ENCODE assay signal across 9 cellular contexts in genomic region chr1:244963231-244963826, GRCh38.
DNase-seq lines count a peak whose midpoint lies in the region; ATAC-seq and TF ChIP-seq lines count a peak whose summit lies in the region.
"Had no signal": no experiment of that assay in that cellular context is flagged by ENCODE, and none has a peak within 500 bp of the region (broad histone marks: within the 10 kb centered on the region; RNA-seq: fewer than 3 reads in every experiment).

No MANE protein-coding gene starts in this region.

- no peak overlapping the region for H3K4me3 Mint-ChIP-seq in activated CD4-positive, alpha-beta T cell treated with anti-CD3 and anti-CD28 coated beads, Interleukin-2, amount 10 ng/mL, durations not matched to agents 24 days and 14 days
- peak overlapping the region; percentile 9 for H3K4me3 Mint-ChIP-seq in activated naive CD8-positive, alpha-beta T cell treated with anti-CD3 and anti-CD28 coated beads, Interleukin-2, amount 50 U/mL, for 24 hours
- peak overlapping the region; percentile 55 to 79 (median 74) for H3K4me3 Mint-ChIP-seq in immature natural killer cell
- H3K4me3 Mint-ChIP-seq: activated CD4-positive, alpha-beta memory T cell treated with anti-CD3 and anti-CD28 coated beads for 36 hours had no signal

- TF ChIP-seq CTCF in tibial artery (IDR thresholded peaks at IDR 0.05): no peak
- TF ChIP-seq CTCF in Peyer's patch (IDR thresholded peaks at IDR 0.05): no peak

- no peaks in the 10 kb centered on the region for H3K9me3 ChIP-seq in tibial artery
- H3K9me3 ChIP-seq in Peyer's patch: no peaks in the 10 kb centered on the region

- no peak for TF ChIP-seq POLR2A in Peyer's patch (IDR thresholded peaks at IDR 0.05)

- ATAC-seq in activated naive CD8-positive, alpha-beta T cell treated with anti-CD3 and anti-CD28 coated beads, Interleukin-2, amount 50 U/mL, for 24 hours: no peak
- no peak for ATAC-seq in HG02852 (IDR thresholded peaks at IDR 0.05; ENCODE audit: unreplicated experiment)

- H3K4me1 Mint-ChIP-seq in activated CD4-positive, alpha-beta T cell treated with anti-CD3 and anti-CD28 coated beads, Interleukin-2, amount 10 ng/mL, durations not matched to agents 24 days and 14 days: peaks cover 12% of the 10 kb centered on the region
- H3K4me1 Mint-ChIP-seq in activated naive CD8-positive, alpha-beta T cell treated with anti-CD3 and anti-CD28 coated beads, Interleukin-2, amount 50 U/mL, for 24 hours: peaks cover 15% of the 10 kb centered on the region
- H3K4me1 Mint-ChIP-seq in immature natural killer cell: peaks cover 21 to 29% of the 10 kb centered on the region in 2 donors

- no peaks in the 10 kb centered on the region for H3K27me3 ChIP-seq in tibial artery
- H3K27me3 ChIP-seq in Peyer's patch: no peaks in the 10 kb centered on the region

- H3K27ac ChIP-seq in tibial artery: peak overlapping the region; percentile 69 to 83
- peak overlapping the region in 2 of 4 donors; percentile 58 to 82 for H3K27ac ChIP-seq in Peyer's patch

- peaks cover 0 to 34% (median 26%) of the 10 kb centered on the region in 4 donors for H3K4me1 ChIP-seq in tibial artery
- H3K4me1 ChIP-seq in Peyer's patch: peaks cover 0 to 24% (median 0%) of the 10 kb centered on the region in 4 donors

- peak overlapping the region; percentile 56 for H3K27ac Mint-ChIP-seq in activated CD4-positive, alpha-beta T cell treated with anti-CD3 and anti-CD28 coated beads, Interleukin-2, amount 10 ng/mL, durations not matched to agents 24 days and 14 days
- H3K27ac Mint-ChIP-seq in activated naive CD8-positive, alpha-beta T cell treated with anti-CD3 and anti-CD28 coated beads, Interleukin-2, amount 50 U/mL, for 24 hours: peak overlapping the region; percentile 63
- H3K27ac Mint-ChIP-seq in immature natural killer cell: peak overlapping the region; percentile 64 to 91 (median 88)
- H3K27ac Mint-ChIP-seq: activated CD4-positive, alpha-beta memory T cell treated with anti-CD3 and anti-CD28 coated beads for 36 hours had no signal

- H3K27me3 Mint-ChIP-seq in activated CD4-positive, alpha-beta T cell treated with anti-CD3 and anti-CD28 coated beads, Interleukin-2, amount 10 ng/mL, durations not matched to agents 24 days and 14 days: no peaks in the 10 kb centered on the region
- H3K27me3 Mint-ChIP-seq in activated naive CD8-positive, alpha-beta T cell treated with anti-CD3 and anti-CD28 coated beads, Interleukin-2, amount 50 U/mL, for 24 hours: no peaks in the 10 kb centered on the region
- H3K27me3 Mint-ChIP-seq in immature natural killer cell (ENCODE audit: low read depth in 3 of 3): peaks cover 0 to 6% (median 0%) of the 10 kb centered on the region in 3 donors
- H3K27me3 Mint-ChIP-seq: activated CD4-positive, alpha-beta memory T cell treated with anti-CD3 and anti-CD28 coated beads for 36 hours had no signal

- no peaks in the 10 kb centered on the region for H3K36me3 Mint-ChIP-seq in activated CD4-positive, alpha-beta T cell treated with anti-CD3 and anti-CD28 coated beads, Interleukin-2, amount 10 ng/mL, durations not matched to agents 24 days and 14 days (ENCODE audit: low read depth)
- H3K36me3 Mint-ChIP-seq in activated naive CD8-positive, alpha-beta T cell treated with anti-CD3 and anti-CD28 coated beads, Interleukin-2, amount 50 U/mL, for 24 hours (ENCODE audit: low read depth): no peaks in the 10 kb centered on the region
- no peaks in the 10 kb centered on the region for H3K36me3 Mint-ChIP-seq in immature natural killer cell
- H3K36me3 Mint-ChIP-seq: activated CD4-positive, alpha-beta memory T cell treated with anti-CD3 and anti-CD28 coated beads for 36 hours had no signal

- intact Hi-C loops in activated CD4-positive, alpha-beta T cell treated with anti-CD3 and anti-CD28 coated beads, Interleukin-2, amount 10 ng/mL, durations not matched to agents 24 days and 14 days (cut with micrococcal nuclease): no loop called here
- intact Hi-C loops in tibial artery (cut with DNase I; ENCODE audit: low total_unique reads): no loop called here

- H3K4me3 ChIP-seq in tibial artery (no peak overlapping the region), Peyer's patch (no peak overlapping the region)

- H3K36me3 ChIP-seq in tibial artery: no peaks in the 10 kb centered on the region
- no peaks in the 10 kb centered on the region for H3K36me3 ChIP-seq in Peyer's patch

- DNase-seq in activated CD4-positive, alpha-beta T cell treated with anti-CD3 and anti-CD28 coated beads, Interleukin-2, amount 10 ng/mL, durations not matched to agents 24 days and 14 days: no peak
- DNase-seq in activated CD4-positive, alpha-beta T cell treated with anti-CD3 and anti-CD28 coated beads, Interleukin-2, amount 50 U/mL, for 1 hour: no peak
- DNase-seq in activated naive CD8-positive, alpha-beta T cell treated with anti-CD3 and anti-CD28 coated beads, Interleukin-2, amount 50 U/mL, for 24 hours: no peak
- no peak for DNase-seq in immature natural killer cell
- DNase-seq in tibial artery: no peak
- no peak for DNase-seq in NCI-H1417 (lab: John Stamatoyannopoulos, UW)
- DNase-seq in Peyer's patch: no peak

- no peaks in the 10 kb centered on the region for H3K9me3 Mint-ChIP-seq in activated CD4-positive, alpha-beta T cell treated with anti-CD3 and anti-CD28 coated beads, Interleukin-2, amount 10 ng/mL, durations not matched to agents 24 days and 14 days
- H3K9me3 Mint-ChIP-seq in activated naive CD8-positive, alpha-beta T cell treated with anti-CD3 and anti-CD28 coated beads, Interleukin-2, amount 50 U/mL, for 24 hours: no peaks in the 10 kb centered on the region
- H3K9me3 Mint-ChIP-seq in immature natural killer cell: no peaks in the 10 kb centered on the region
- H3K9me3 Mint-ChIP-seq: activated CD4-positive, alpha-beta memory T cell treated with anti-CD3 and anti-CD28 coated beads for 36 hours had no signal
